In genomic region chr20:9068232-9068781, GRCh38 we compare ENCODE assay signal across 8 cellular contexts. TPM values are rescaled to one million over a fixed set of nuclear protein-coding genes. Genes with fewer than 3 reads are reported as not detected.
DNase-seq lines count a peak whose midpoint lies in the region; ATAC-seq and TF ChIP-seq lines count a peak whose summit lies in the region.

No MANE protein-coding gene starts in this region.

- H3K4me3 ChIP-seq in AG04449 (ENCODE audit: low read depth, low read length) = peak overlapping the region; percentile 88
- peak overlapping the region; percentile 66 for H3K4me3 ChIP-seq in astrocyte of the cerebellum (ENCODE audit: low read depth, low read length)
- peak overlapping the region; percentile 69 for H3K4me3 ChIP-seq in iPS-11a (ENCODE audit: low read depth, low read length)
- H3K4me3 ChIP-seq in spleen = peak overlapping the region in 7 of 8 donors; percentile 33 to 67 (median 46)

- no peaks in the 10 kb centered on the region for H3K36me3 ChIP-seq in spleen

- H3K4me1 ChIP-seq in spleen = peaks cover 0 to 23% (median 8%) of the 10 kb centered on the region in 6 donors

- CTCF ChIA-PET in AG04449 (lab: Yijun Ruan, JAX) = interaction anchor here (1.0 kb wide), 1 partner anchor 279 kb away, joined by 3 read pairs; no protein-coding TSS in a partner anchor

- in situ Hi-C loops in astrocyte of the cerebellum (cut with HindIII; ENCODE audit: low sequenced_read_pairs) = no loop called here

- no peak for TF ChIP-seq POLR2A in spleen (IDR thresholded peaks at IDR 0.05)

- no peak for TF ChIP-seq CTCF in AG04449 (IDR thresholded peaks at IDR 0.05; ENCODE audit: insufficient read depth, low read length, missing control alignments)
- no peak for TF ChIP-seq CTCF in astrocyte of the cerebellum (IDR thresholded peaks at IDR 0.05; ENCODE audit: low read depth, low read length, missing control alignments)
- no peak for TF ChIP-seq CTCF in spleen (IDR thresholded peaks at IDR 0.05 in 8 of 11, conservative IDR thresholded peaks at IDR 0.05 in 3 of 11)

- H3K27me3 ChIP-seq in spleen (replicated peaks in 1 of 7) = peaks cover 0 to 40% (median 20%) of the 10 kb centered on the region in 7 donors

- POLR2A ChIA-PET in AG04449 (lab: Yijun Ruan, JAX) = no interaction called here

- ATAC-seq in HG02973 (IDR thresholded peaks at IDR 0.05; ENCODE audit: unreplicated experiment) (no peak), GM18498 (IDR thresholded peaks at IDR 0.05; ENCODE audit: unreplicated experiment) (no peak)

- no peak for DNase-seq in AG04449 (ENCODE audit: low read depth, low spot score)
- peak; percentile 60 for DNase-seq in HuH-7.5 (ENCODE audit: low spot score)
- no peak for DNase-seq in astrocyte of the cerebellum (ENCODE audit: low read depth)
- DNase-seq in spleen = peak; percentile 69
- DNase-seq in OCI-M1 (lab: John Stamatoyannopoulos, UW) = no peak

- intact Hi-C loops in spleen (cut with DNase I; ENCODE audit: low total_unique reads) = no loop called here

- peak overlapping the region in 6 of 8 donors; percentile 6 to 60 (median 21) for H3K27ac ChIP-seq in spleen

- H3K9me3 ChIP-seq in spleen = no peaks in the 10 kb centered on the region

- WGBS in spleen, 5 donors = 1 to 9% (median 3%) methylated on average over 16 to 54 of the region's 54 CpGs

RNA-seq across cellular contexts. Expression of gene PLCB4, which starts 0.6 kb away (rescaled TPM):
- 1 to 10 TPM in 6 of 7 donors, under 1 TPM in 1; 0.43 to 4.9 (median 2.6) TPM for total RNA-seq in spleen
- 1 to 10 TPM in 1 of 3 donors, under 1 TPM in 2; 0.76 to 1.7 (median 0.83) TPM for polyA plus RNA-seq in spleen

Comparison
In these comparisons a context has a peak if more than half of its experiments do, and no peak if none do; other contexts are left out.
1. DNase-seq: peak in HuH-7.5 (single experiment) and spleen (single experiment); none in AG04449 (single experiment), astrocyte of the cerebellum (single experiment) and OCI-M1 (single experiment).
2. Peak in every context shown above with its lines, with median percentiles within 50 percentile points of each other: H3K4me3 ChIP-seq.